ENCODE assay signal across 1 cellular context in the genomic region with DNA sequence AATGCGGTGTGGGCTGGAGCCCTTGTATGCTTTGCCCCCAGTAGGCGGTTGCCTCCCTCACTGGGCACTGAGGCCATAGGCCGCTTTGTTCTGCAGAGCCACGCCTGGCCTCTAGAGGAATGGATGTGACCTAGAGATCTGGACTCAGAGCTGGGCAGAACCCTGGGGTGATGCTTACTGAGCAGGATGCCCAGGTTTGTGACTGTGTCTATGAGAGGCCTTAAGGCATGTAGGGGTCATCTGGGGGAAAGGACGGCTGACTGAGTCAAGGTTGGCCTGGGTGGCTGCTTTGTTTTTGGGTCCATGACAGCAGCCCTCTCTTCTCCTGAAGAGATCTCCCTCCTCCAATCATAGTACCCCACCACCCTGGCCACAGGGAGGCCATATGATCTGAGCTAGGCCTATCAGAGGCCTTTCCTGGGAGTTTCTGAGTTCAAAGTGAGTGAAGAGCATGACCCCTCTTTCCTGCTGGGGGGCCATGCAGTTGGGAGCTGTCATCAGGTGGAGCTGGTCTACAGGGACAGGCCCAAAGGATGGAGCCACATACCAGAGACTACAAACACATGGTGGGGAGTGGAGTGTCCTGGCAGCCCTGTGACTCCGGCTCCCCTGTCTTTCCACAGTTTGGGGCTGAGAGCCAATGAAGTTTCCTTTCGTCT.
TF ChIP-seq lines count a peak whose summit lies in the region.

No MANE protein-coding gene starts in this region.

TF ChIP-seq in HepG2, 621 proteins besides CTCF, POLR2A, EP300 and RAD21 (continued from another document and continues in another):
- TF ChIP-seq, protein P1, sequence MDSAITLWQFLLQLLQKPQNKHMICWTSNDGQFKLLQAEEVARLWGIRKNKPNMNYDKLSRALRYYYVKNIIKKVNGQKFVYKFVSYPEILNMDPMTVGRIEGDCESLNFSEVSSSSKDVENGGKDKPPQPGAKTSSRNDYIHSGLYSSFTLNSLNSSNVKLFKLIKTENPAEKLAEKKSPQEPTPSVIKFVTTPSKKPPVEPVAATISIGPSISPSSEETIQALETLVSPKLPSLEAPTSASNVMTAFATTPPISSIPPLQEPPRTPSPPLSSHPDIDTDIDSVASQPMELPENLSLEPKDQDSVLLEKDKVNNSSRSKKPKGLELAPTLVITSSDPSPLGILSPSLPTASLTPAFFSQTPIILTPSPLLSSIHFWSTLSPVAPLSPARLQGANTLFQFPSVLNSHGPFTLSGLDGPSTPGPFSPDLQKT (CRISPR knock-in tag; IDR thresholded peaks at IDR 0.05; ENCODE audit: borderline replicate concordance) = no peak
- TF ChIP-seq CHD2 (IDR thresholded peaks at IDR 0.05; ENCODE audit: low read depth, low read length) = no peak
- TF ChIP-seq, protein P2, sequence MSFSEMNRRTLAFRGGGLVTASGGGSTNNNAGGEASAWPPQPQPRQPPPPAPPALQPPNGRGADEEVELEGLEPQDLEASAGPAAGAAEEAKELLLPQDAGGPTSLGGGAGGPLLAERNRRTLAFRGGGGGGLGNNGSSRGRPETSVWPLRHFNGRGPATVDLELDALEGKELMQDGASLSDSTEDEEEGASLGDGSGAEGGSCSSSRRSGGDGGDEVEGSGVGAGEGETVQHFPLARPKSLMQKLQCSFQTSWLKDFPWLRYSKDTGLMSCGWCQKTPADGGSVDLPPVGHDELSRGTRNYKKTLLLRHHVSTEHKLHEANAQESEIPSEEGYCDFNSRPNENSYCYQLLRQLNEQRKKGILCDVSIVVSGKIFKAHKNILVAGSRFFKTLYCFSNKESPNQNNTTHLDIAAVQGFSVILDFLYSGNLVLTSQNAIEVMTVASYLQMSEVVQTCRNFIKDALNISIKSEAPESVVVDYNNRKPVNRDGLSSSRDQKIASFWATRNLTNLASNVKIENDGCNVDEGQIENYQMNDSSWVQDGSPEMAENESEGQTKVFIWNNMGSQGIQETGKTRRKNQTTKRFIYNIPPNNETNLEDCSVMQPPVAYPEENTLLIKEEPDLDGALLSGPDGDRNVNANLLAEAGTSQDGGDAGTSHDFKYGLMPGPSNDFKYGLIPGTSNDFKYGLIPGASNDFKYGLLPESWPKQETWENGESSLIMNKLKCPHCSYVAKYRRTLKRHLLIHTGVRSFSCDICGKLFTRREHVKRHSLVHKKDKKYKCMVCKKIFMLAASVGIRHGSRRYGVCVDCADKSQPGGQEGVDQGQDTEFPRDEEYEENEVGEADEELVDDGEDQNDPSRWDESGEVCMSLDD (CRISPR knock-in tag; IDR thresholded peaks at IDR 0.05; ENCODE audit: borderline replicate concordance) = no peak
- TF ChIP-seq, protein P3, sequence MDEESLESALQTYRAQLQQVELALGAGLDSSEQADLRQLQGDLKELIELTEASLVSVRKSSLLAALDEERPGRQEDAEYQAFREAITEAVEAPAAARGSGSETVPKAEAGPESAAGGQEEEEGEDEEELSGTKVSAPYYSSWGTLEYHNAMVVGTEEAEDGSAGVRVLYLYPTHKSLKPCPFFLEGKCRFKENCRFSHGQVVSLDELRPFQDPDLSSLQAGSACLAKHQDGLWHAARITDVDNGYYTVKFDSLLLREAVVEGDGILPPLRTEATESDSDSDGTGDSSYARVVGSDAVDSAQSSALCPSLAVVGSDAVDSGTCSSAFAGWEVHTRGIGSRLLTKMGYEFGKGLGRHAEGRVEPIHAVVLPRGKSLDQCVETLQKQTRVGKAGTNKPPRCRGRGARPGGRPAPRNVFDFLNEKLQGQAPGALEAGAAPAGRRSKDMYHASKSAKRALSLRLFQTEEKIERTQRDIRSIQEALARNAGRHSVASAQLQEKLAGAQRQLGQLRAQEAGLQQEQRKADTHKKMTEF (CRISPR knock-in tag; IDR thresholded peaks at IDR 0.05) = no peak; the same call in 1 of the 2 replicates
- no peak for TF ChIP-seq SP2 (CRISPR knock-in tag; IDR thresholded peaks at IDR 0.05)
- TF ChIP-seq SMAD1 (CRISPR knock-in tag; IDR thresholded peaks at IDR 0.05; ENCODE audit: borderline replicate concordance, low read depth) = no peak
- TF ChIP-seq, protein P4, sequence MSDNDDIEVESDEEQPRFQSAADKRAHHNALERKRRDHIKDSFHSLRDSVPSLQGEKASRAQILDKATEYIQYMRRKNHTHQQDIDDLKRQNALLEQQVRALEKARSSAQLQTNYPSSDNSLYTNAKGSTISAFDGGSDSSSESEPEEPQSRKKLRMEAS (IDR thresholded peaks at IDR 0.05) = no peak
- no peak for TF ChIP-seq ARHGAP35 (CRISPR knock-in tag; IDR thresholded peaks at IDR 0.05; ENCODE audit: borderline replicate concordance)
- TF ChIP-seq ATF5 (CRISPR knock-in tag; IDR thresholded peaks at IDR 0.05; ENCODE audit: low read depth) = no peak
- no peak for TF ChIP-seq ZFP41 (CRISPR knock-in tag; IDR thresholded peaks at IDR 0.05; ENCODE audit: borderline replicate concordance)
- TF ChIP-seq ZNF503 (CRISPR knock-in tag; IDR thresholded peaks at IDR 0.05) = no peak
- TF ChIP-seq ZNF136 (CRISPR knock-in tag; IDR thresholded peaks at IDR 0.05; ENCODE audit: low read depth) = no peak
- TF ChIP-seq ZNF354B (CRISPR knock-in tag; IDR thresholded peaks at IDR 0.05) = no peak
- TF ChIP-seq ZIK1 (CRISPR knock-in tag; IDR thresholded peaks at IDR 0.05; ENCODE audit: borderline replicate concordance, low read depth) = peak; percentile 9; the same call in 1 of the 2 replicates
- TF ChIP-seq ZNF670 (CRISPR knock-in tag; IDR thresholded peaks at IDR 0.05; ENCODE audit: borderline replicate concordance) = no peak
- no peak for TF ChIP-seq NFKB2 (CRISPR knock-in tag; IDR thresholded peaks at IDR 0.05; ENCODE audit: borderline replicate concordance)
- TF ChIP-seq, protein P5, sequence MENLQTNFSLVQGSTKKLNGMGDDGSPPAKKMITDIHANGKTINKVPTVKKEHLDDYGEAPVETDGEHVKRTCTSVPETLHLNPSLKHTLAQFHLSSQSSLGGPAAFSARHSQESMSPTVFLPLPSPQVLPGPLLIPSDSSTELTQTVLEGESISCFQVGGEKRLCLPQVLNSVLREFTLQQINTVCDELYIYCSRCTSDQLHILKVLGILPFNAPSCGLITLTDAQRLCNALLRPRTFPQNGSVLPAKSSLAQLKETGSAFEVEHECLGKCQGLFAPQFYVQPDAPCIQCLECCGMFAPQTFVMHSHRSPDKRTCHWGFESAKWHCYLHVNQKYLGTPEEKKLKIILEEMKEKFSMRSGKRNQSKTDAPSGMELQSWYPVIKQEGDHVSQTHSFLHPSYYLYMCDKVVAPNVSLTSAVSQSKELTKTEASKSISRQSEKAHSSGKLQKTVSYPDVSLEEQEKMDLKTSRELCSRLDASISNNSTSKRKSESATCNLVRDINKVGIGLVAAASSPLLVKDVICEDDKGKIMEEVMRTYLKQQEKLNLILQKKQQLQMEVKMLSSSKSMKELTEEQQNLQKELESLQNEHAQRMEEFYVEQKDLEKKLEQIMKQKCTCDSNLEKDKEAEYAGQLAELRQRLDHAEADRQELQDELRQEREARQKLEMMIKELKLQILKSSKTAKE (CRISPR knock-in tag; IDR thresholded peaks at IDR 0.05; ENCODE audit: borderline replicate concordance) = no peak
- no peak for TF ChIP-seq KLF12 (CRISPR knock-in tag; IDR thresholded peaks at IDR 0.05; ENCODE audit: borderline replicate concordance)
- no peak for TF ChIP-seq RFX5 (IDR thresholded peaks at IDR 0.05; ENCODE audit: low read depth, low read length)
- TF ChIP-seq, protein P6, sequence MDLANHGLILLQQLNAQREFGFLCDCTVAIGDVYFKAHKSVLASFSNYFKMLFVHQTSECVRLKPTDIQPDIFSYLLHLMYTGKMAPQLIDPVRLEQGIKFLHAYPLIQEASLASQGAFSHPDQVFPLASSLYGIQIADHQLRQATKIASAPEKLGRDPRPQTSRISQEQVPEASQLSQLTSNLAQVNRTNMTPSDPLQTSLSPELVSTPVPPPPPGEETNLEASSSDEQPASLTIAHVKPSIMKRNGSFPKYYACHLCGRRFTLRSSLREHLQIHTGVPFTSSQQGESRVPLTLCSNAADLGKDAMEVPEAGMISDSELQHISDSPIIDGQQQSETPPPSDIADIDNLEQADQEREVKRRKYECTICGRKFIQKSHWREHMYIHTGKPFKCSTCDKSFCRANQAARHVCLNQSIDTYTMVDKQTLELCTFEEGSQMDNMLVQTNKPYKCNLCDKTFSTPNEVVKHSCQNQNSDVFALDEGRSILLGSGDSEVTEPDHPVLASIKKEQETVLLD (CRISPR knock-in tag; IDR thresholded peaks at IDR 0.05; ENCODE audit: low read depth) = no peak
- TF ChIP-seq ZBTB25 (CRISPR knock-in tag; IDR thresholded peaks at IDR 0.05) = peak; percentile 5; the same call in 1 of the 2 replicates
- TF ChIP-seq ZNF12 (CRISPR knock-in tag; IDR thresholded peaks at IDR 0.05) = no peak
- TF ChIP-seq ZNF598 (CRISPR knock-in tag; IDR thresholded peaks at IDR 0.05; ENCODE audit: borderline replicate concordance) = 0 out of 2 replicates have a peak, but pooled peaks have one; percentile 43
- TF ChIP-seq HDAC6 (IDR thresholded peaks at IDR 0.05; ENCODE audit: low read depth, low read length) = no peak
- TF ChIP-seq PREB (CRISPR knock-in tag; IDR thresholded peaks at IDR 0.05) = no peak
- no peak for TF ChIP-seq ZFP36 (IDR thresholded peaks at IDR 0.05; ENCODE audit: borderline replicate concordance, low read depth, low read length, partially characterized antibody)
- no peak for TF ChIP-seq ZSCAN25 (CRISPR knock-in tag; IDR thresholded peaks at IDR 0.05)
- TF ChIP-seq U2AF1 (optimal IDR thresholded peaks at IDR 0.05; ENCODE audit: low read depth, low read length) = no peak
- TF ChIP-seq ATM (IDR thresholded peaks at IDR 0.05; ENCODE audit: borderline replicate concordance) = no peak
- no peak for TF ChIP-seq ZNF20 (CRISPR knock-in tag; IDR thresholded peaks at IDR 0.05)
- no peak for TF ChIP-seq IRX3 (CRISPR knock-in tag; IDR thresholded peaks at IDR 0.05; ENCODE audit: borderline replicate concordance, low read depth)
- no peak; the same call in 1 of the 2 replicates for TF ChIP-seq MEIS2 (CRISPR knock-in tag; IDR thresholded peaks at IDR 0.05)
- TF ChIP-seq SP140L (CRISPR knock-in tag; IDR thresholded peaks at IDR 0.05; ENCODE audit: borderline replicate concordance) = no peak
- no peak for TF ChIP-seq ZNF343 (CRISPR knock-in tag; IDR thresholded peaks at IDR 0.05)
- no peak for TF ChIP-seq MLX (CRISPR knock-in tag; IDR thresholded peaks at IDR 0.05)
- TF ChIP-seq FOXM1 (CRISPR knock-in tag; IDR thresholded peaks at IDR 0.05) = no peak
- no peak for TF ChIP-seq ZFP82 (CRISPR knock-in tag; IDR thresholded peaks at IDR 0.05; ENCODE audit: borderline replicate concordance)
- TF ChIP-seq TCF7 (IDR thresholded peaks at IDR 0.05; ENCODE audit: low read depth) = no peak
- TF ChIP-seq TOE1 (CRISPR knock-in tag; IDR thresholded peaks at IDR 0.05) = no peak
- no peak for TF ChIP-seq KDM5A (IDR thresholded peaks at IDR 0.05; ENCODE audit: borderline replicate concordance, low read length)
- TF ChIP-seq, protein P7, sequence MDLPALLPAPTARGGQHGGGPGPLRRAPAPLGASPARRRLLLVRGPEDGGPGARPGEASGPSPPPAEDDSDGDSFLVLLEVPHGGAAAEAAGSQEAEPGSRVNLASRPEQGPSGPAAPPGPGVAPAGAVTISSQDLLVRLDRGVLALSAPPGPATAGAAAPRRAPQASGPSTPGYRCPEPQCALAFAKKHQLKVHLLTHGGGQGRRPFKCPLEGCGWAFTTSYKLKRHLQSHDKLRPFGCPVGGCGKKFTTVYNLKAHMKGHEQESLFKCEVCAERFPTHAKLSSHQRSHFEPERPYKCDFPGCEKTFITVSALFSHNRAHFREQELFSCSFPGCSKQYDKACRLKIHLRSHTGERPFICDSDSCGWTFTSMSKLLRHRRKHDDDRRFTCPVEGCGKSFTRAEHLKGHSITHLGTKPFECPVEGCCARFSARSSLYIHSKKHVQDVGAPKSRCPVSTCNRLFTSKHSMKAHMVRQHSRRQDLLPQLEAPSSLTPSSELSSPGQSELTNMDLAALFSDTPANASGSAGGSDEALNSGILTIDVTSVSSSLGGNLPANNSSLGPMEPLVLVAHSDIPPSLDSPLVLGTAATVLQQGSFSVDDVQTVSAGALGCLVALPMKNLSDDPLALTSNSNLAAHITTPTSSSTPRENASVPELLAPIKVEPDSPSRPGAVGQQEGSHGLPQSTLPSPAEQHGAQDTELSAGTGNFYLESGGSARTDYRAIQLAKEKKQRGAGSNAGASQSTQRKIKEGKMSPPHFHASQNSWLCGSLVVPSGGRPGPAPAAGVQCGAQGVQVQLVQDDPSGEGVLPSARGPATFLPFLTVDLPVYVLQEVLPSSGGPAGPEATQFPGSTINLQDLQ (CRISPR knock-in tag; IDR thresholded peaks at IDR 0.05) = no peak
- TF ChIP-seq ELF4 (CRISPR knock-in tag; IDR thresholded peaks at IDR 0.05; ENCODE audit: borderline replicate concordance) = no peak
